ENCODE assay signal across 25 cellular contexts in the genomic region with DNA sequence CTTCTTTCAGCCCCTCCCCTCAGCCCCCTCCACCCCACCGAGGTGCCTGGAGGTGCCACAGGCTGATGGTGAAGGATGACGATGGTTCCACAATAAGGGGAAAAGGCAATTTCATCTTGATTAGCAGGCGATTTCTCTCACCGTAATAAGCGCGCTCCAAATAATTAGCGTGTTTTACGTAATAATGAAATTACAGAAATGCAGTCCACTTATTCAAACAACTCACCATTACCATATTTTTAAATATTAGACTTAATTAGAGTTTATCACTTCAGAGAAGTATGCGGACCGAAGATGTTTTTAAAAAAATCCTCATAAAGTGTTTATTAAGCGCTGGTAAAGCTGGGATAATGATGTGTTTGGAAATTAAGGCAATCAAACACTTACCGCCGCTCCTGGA. TPM values are rescaled to one million over a fixed set of nuclear protein-coding genes. Genes with fewer than 3 reads are reported as not detected.
A peak's percentile ranks its signal among the peaks of the same experiment; 100 is the strongest.
DNase-seq lines count a peak whose midpoint lies in the region; ATAC-seq, FAIRE-seq and TF ChIP-seq lines count a peak whose summit lies in the region.
"Had no signal": no experiment of that assay in that cellular context is flagged by ENCODE, and none has a peak within 500 bp of the region (broad histone marks: within the 10 kb centered on the region; RNA-seq: fewer than 3 reads in every experiment).

No MANE protein-coding gene starts in this region.

- TF ChIP-seq EP300 in K562 (IDR thresholded peaks at IDR 0.05; ENCODE audit: low read length): no peak

- peaks cover 7% of the 10 kb centered on the region; the same call in 2 of the 3 replicates for H3K36me3 ChIP-seq in K562 (ENCODE audit: control insufficient read depth, insufficient read depth, low read length)
- H3K36me3 ChIP-seq in neutrophil: no peaks in the 10 kb centered on the region
- H3K36me3 ChIP-seq: BE2C had no signal

- H3K4me3 ChIP-seq in K562 (no peak overlapping the region), neutrophil (ENCODE audit: low read depth in 1 of 2, low read length in 1 of 2) (no peak overlapping the region)
- H3K4me3 ChIP-seq: BLaER1, GM12878 had no signal

- ATAC-seq in K562: no peak
- no peak for ATAC-seq in HG02759 (IDR thresholded peaks at IDR 0.05; ENCODE audit: unreplicated experiment)
- no peak for ATAC-seq in GM18909 (IDR thresholded peaks at IDR 0.05; ENCODE audit: poor library complexity, unreplicated experiment)
- ATAC-seq: CD8-positive, alpha-beta T cell; GM12878 had no signal

- H3K9ac ChIP-seq in K562 (ENCODE audit: insufficient read depth in 1 of 2, low read depth in 2 of 2, low read length in 2 of 2): no peak overlapping the region
- H3K9ac ChIP-seq: BLaER1 had no signal

- POLR2A ChIA-PET in K562 (lab: Yijun Ruan, JAX): interaction anchor here (0.6 to 2.4 kb wide), 2 partner anchors 13 to 1796 kb away, joined by 3 to 9 read pairs; no protein-coding TSS in a partner anchor

- in situ Hi-C loops in K562 (cut with MboI): loop anchor here (10.0 kb wide), 1 partner anchor 367 kb away; no protein-coding TSS in a partner anchor

- no peak overlapping the region for H2AFZ ChIP-seq in K562 (ENCODE audit: low read depth, low read length)

- H3K4me3 Mint-ChIP-seq in CD14-positive monocyte: no peak overlapping the region
- H3K4me3 Mint-ChIP-seq: CD4-positive, alpha-beta T cell; CD8-positive, alpha-beta T cell had no signal

- no peaks in the 10 kb centered on the region for H3K79me2 ChIP-seq in K562 (ENCODE audit: control insufficient read depth, insufficient read depth, low read length)

- H3K9me3 ChIP-seq in K562 (replicated peaks; ENCODE audit: control insufficient read depth, insufficient read depth, low read depth, low read length) (no peaks in the 10 kb centered on the region), neutrophil (no peaks in the 10 kb centered on the region)
- H3K9me3 ChIP-seq: BE2C, BLaER1, Caco-2 had no signal

- H3K4me2 ChIP-seq in K562 (ENCODE audit: insufficient read depth, low read length): no peak overlapping the region
- H3K4me2 ChIP-seq: BLaER1 had no signal

- no TSS peak for BruUV-seq in K562 (replicated peaks; lab: Mats Ljungman, UMichigan)

- H3K36me3 Mint-ChIP-seq in CD14-positive monocyte: peaks cover 22 to 31% of the 10 kb centered on the region in 2 donors

- H3K9me1 ChIP-seq in K562 (ENCODE audit: control insufficient read depth, insufficient read depth, low read length): no peaks in the 10 kb centered on the region

- FAIRE-seq in K562 (lab: Jason Lieb, UNC): no peak
- FAIRE-seq: A204.1, D721Med, GM12878, GM12892, GM18507, GM19239 had no signal

- H3K27me3 ChIP-seq in K562 (ENCODE audit: control insufficient read depth in 2 of 2, insufficient read depth in 2 of 2, low read length in 2 of 2): no peaks in the 10 kb centered on the region
- no peaks in the 10 kb centered on the region for H3K27me3 ChIP-seq in neutrophil
- H3K27me3 ChIP-seq: BE2C, BLaER1 had no signal

- peaks cover 0 to 3% (median 0%) of the 10 kb centered on the region in 7 donors for H3K9me3 Mint-ChIP-seq in CD14-positive monocyte
- H3K9me3 Mint-ChIP-seq: CD4-positive, alpha-beta T cell; CD8-positive, alpha-beta T cell had no signal

- peak overlapping the region in 6 of 7 donors; percentile 60 to 84 (median 82) for H3K27ac Mint-ChIP-seq in CD14-positive monocyte
- H3K27ac Mint-ChIP-seq: CD4-positive, alpha-beta T cell; CD8-positive, alpha-beta T cell had no signal

- peaks cover 40% of the 10 kb centered on the region for H3K4me1 Mint-ChIP-seq in CD14-positive monocyte

- H3K27ac ChIP-seq in K562 (ENCODE audit: extremely low read depth, low read depth, low read length): no peak overlapping the region
- H3K27ac ChIP-seq in neutrophil: peak overlapping the region; percentile 72
- H3K27ac ChIP-seq: BLaER1 had no signal

- WGBS in K562 (ENCODE audit: insufficient coverage, low coverage, missing lambda C conversion rate): 92% methylated on average over 13 of the region's 13 CpGs

- DNase-seq in CD14-positive monocyte (ENCODE audit: low spot score) (no peak), K562 (ENCODE audit: extremely low read depth in 1 of 4, low spot score in 3 of 4) (no peak)
- DNase-seq: 8988T; ACHN; BE2C; C1 segment of cervical spinal cord; Caco-2; Calu3; CD4-positive, alpha-beta T cell; CD8-positive, alpha-beta T cell; DMS53; DMS79; DND-41; EL; GDM1 had no signal

- TF ChIP-seq CTCF in CD14-positive monocyte (IDR thresholded peaks at IDR 0.05): no peak
- no peak for TF ChIP-seq CTCF in K562 (IDR thresholded peaks at IDR 0.05 in 2 of 3, conservative IDR thresholded peaks at IDR 0.05 in 1 of 3; ENCODE audit: insufficient read depth in 2 of 3, low read depth in 1 of 3, low read length in 3 of 3)
- no peak for TF ChIP-seq CTCF in neutrophil (IDR thresholded peaks at IDR 0.05)

- no peak for TF ChIP-seq RAD21 in K562 (CRISPR knock-in tag; conservative IDR thresholded peaks at IDR 0.05 in 1 of 2, IDR thresholded peaks at IDR 0.05 in 1 of 2)

- H3K4me1 ChIP-seq in K562 (replicated peaks in 1 of 2; ENCODE audit: control insufficient read depth in 2 of 2, insufficient read depth in 2 of 2, low read length in 2 of 2): peaks cover 7 to 10% of the 10 kb centered on the region in 2 experiments; a peak in 3 of 5 replicates
- peaks cover 15 to 21% of the 10 kb centered on the region in 2 experiments for H3K4me1 ChIP-seq in neutrophil (ENCODE audit: control insufficient read depth in 1 of 2, insufficient read depth in 1 of 2, low read depth in 1 of 2, low read length in 1 of 2)
- H3K4me1 ChIP-seq: BE2C, Caco-2 had no signal

- peaks cover 0 to 2% (median 1%) of the 10 kb centered on the region in 3 donors for H3K27me3 Mint-ChIP-seq in CD14-positive monocyte (ENCODE audit: low read depth in 3 of 3)
- H3K27me3 Mint-ChIP-seq: CD4-positive, alpha-beta T cell had no signal

- H4K20me1 ChIP-seq in K562 (replicated peaks; ENCODE audit: control insufficient read depth, insufficient read depth, low read length): no peaks in the 10 kb centered on the region

- TF ChIP-seq POLR2A in K562 (conservative IDR thresholded peaks at IDR 0.05): no peak

- intact Hi-C loops in CD14-positive monocyte (cut with micrococcal nuclease) (no loop called here), K562 (cut with micrococcal nuclease) (no loop called here)

- CTCF ChIA-PET in K562 (lab: Yijun Ruan, JAX; ENCODE audit: low intra/inter-chr PET ratio): interaction anchor here (0.9 kb wide), 1 partner anchor 11 kb away, joined by 4 read pairs; no protein-coding TSS in a partner anchor

TF ChIP-seq in K562, 482 proteins besides CTCF, POLR2A, EP300 and RAD21 (continues in another document):
- TF ChIP-seq MCM5 (IDR thresholded peaks at IDR 0.05; ENCODE audit: low read depth) (no peak), GATAD2B (IDR thresholded peaks at IDR 0.05; ENCODE audit: borderline replicate concordance) (no peak), NFIX (CRISPR knock-in tag; IDR thresholded peaks at IDR 0.05; ENCODE audit: low read depth) (peak; percentile 33; the same call in 1 of the 2 replicates), MXI1 (IDR thresholded peaks at IDR 0.05; ENCODE audit: low read depth, low read length) (no peak), ZNF408 (CRISPR knock-in tag; IDR thresholded peaks at IDR 0.05; ENCODE audit: low read depth) (0 out of 2 replicates have a peak, but pooled peaks have one; percentile 66), POU5F1 (IDR thresholded peaks at IDR 0.05; ENCODE audit: borderline replicate concordance, low read depth, low read length, partially characterized antibody) (no peak), GABPB2 (CRISPR knock-in tag; conservative IDR thresholded peaks at IDR 0.05) (peak; percentile 78)
- TF ChIP-seq, protein P1, sequence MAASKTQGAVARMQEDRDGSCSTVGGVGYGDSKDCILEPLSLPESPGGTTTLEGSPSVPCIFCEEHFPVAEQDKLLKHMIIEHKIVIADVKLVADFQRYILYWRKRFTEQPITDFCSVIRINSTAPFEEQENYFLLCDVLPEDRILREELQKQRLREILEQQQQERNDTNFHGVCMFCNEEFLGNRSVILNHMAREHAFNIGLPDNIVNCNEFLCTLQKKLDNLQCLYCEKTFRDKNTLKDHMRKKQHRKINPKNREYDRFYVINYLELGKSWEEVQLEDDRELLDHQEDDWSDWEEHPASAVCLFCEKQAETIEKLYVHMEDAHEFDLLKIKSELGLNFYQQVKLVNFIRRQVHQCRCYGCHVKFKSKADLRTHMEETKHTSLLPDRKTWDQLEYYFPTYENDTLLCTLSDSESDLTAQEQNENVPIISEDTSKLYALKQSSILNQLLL (CRISPR knock-in tag; IDR thresholded peaks at IDR 0.05; ENCODE audit: borderline replicate concordance): peak; percentile 84; the same call in 1 of the 2 replicates
- TF ChIP-seq, protein P2, sequence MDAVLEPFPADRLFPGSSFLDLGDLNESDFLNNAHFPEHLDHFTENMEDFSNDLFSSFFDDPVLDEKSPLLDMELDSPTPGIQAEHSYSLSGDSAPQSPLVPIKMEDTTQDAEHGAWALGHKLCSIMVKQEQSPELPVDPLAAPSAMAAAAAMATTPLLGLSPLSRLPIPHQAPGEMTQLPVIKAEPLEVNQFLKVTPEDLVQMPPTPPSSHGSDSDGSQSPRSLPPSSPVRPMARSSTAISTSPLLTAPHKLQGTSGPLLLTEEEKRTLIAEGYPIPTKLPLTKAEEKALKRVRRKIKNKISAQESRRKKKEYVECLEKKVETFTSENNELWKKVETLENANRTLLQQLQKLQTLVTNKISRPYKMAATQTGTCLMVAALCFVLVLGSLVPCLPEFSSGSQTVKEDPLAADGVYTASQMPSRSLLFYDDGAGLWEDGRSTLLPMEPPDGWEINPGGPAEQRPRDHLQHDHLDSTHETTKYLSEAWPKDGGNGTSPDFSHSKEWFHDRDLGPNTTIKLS (IDR thresholded peaks at IDR 0.05; ENCODE audit: borderline replicate concordance, low read depth): no peak

RNA-seq across cellular contexts. Expression of a gene that starts 14.9 kb away (rescaled TPM):
- polyA plus RNA-seq in CD14-positive monocyte: 10 to 100 TPM; 18.9 to 21.3 TPM
- total RNA-seq in K562 (2011; cell fraction: chromatin; rRNA removed; ENCODE audit: low replicate concordance): 75.0 and 118 TPM in 2 replicates
- total RNA-seq in K562 (2011; cell fraction: nucleolus; rRNA removed): 96.1 and 101 TPM in 2 replicates
- total RNA-seq in K562 (2011; cell fraction: nucleoplasm; rRNA removed): 70.1 and 80.1 TPM in 2 replicates
- 51.2 and 52.3 TPM in 2 replicates for total RNA-seq in K562 (2014; rRNA removed)
- total RNA-seq in K562 (2014; rRNA removed; fragmentation: Illumina TruSeq; extraction: Trizol): 11.5 and 14.2 TPM in 2 replicates
- total RNA-seq in K562 (2015; rRNA removed; fragmentation: Illumina TruSeq; extraction: Trizol): 20.2 and 25.1 TPM in 2 replicates
- total RNA-seq in K562 (2021): 38.0 and 38.6 TPM in 2 replicates
- polyA plus RNA-seq in K562 (2011; rRNA removed): 30.3 and 39.4 TPM in 2 replicates
- 36.6 and 44.1 TPM in 2 replicates for polyA plus RNA-seq in K562 (2011; cell fraction: cytosol; rRNA removed)
- 138 and 153 TPM in 2 replicates for polyA plus RNA-seq in K562 (2011; cell fraction: nucleus; rRNA removed)
- polyA plus RNA-seq in K562 (2012): 33.2 and 39.0 TPM in 2 replicates
- 34.8 and 37.0 TPM in 2 replicates for polyA plus RNA-seq in K562 (2014; fragmentation: Illumina TruSeq; extraction: Trizol)
- polyA plus RNA-seq in K562 (2014; fragmentation: Nextera tagmentation; extraction: Ambion mirVana): 1 to 10 TPM; 1.5 to 4.0 TPM
- polyA plus RNA-seq in K562 (2014; rRNA removed): 50.3 and 54.0 TPM in 2 replicates
- 32.6 and 36.3 TPM in 2 replicates for polyA minus RNA-seq in K562 (2011; rRNA and poly(A)+ RNA removed)
- 18.4 and 29.8 TPM in 2 replicates for polyA minus RNA-seq in K562 (2011; cell fraction: cytosol; rRNA and poly(A)+ RNA removed)
- polyA minus RNA-seq in K562 (2011; cell fraction: nucleus; rRNA and poly(A)+ RNA removed): 36.8 and 54.3 TPM in 2 replicates
